ENCODE assay signal across 4 cellular contexts in genomic region chr11:30268638-30269037, GRCh38. TPM values are rescaled to one million over a fixed set of nuclear protein-coding genes. Genes with fewer than 3 reads are reported as not detected.
"Had no signal": no experiment of that assay in that cellular context is flagged by ENCODE, and none has a peak within 500 bp of the region (broad histone marks: within the 10 kb centered on the region; RNA-seq: fewer than 3 reads in every experiment).

No MANE protein-coding gene starts in this region.

RNA-seq across cellular contexts. Expression of gene FSHB, which starts 37.8 kb away (rescaled TPM):
- total RNA-seq: LHCN-M2, M059J, MCF 10A, NCI-H460 had no signal
